Comparison of ENCODE assay signal across 11 cellular contexts in genomic region chr16:52545544-52546262, GRCh38. TPM values are rescaled to one million over a fixed set of nuclear protein-coding genes. Genes with fewer than 3 reads are reported as not detected.
DNase-seq lines count a peak whose midpoint lies in the region; ATAC-seq and TF ChIP-seq lines count a peak whose summit lies in the region.
"Had no signal": no experiment of that assay in that cellular context is flagged by ENCODE, and none has a peak within 500 bp of the region (broad histone marks: within the 10 kb centered on the region; RNA-seq: fewer than 3 reads in every experiment).

No MANE protein-coding gene starts in this region.

- intact Hi-C loops in right cardiac atrium (cut with DNase I) (no loop called here), esophagus muscularis mucosa (cut with DNase I) (no loop called here)

- H3K27me3 ChIP-seq in right cardiac atrium (ENCODE audit: control insufficient read depth, insufficient read depth) (peaks cover 16% of the 10 kb centered on the region), right atrium auricular region (peaks cover 6 to 12% of the 10 kb centered on the region in 2 donors), esophagus muscularis mucosa (peaks cover 0 to 89% (median 23%) of the 10 kb centered on the region in 4 donors)

- no peaks in the 10 kb centered on the region for H3K9me3 Mint-ChIP-seq in neural crest cell
- H3K9me3 Mint-ChIP-seq in activated naive CD4-positive, alpha-beta T cell treated with anti-CD3 and anti-CD28 coated beads, Interleukin-2, amount 10 ng/mL, durations not matched to agents 7 days and 5 days, result no peaks in the 10 kb centered on the region

- POLR2A ChIA-PET in RWPE1 (lab: Yijun Ruan, JAX; ENCODE audit: low non-redundant PET), result no interaction called here

- peaks cover 20% of the 10 kb centered on the region for H3K27me3 Mint-ChIP-seq in neural crest cell (ENCODE audit: low read depth)
- H3K27me3 Mint-ChIP-seq in activated naive CD4-positive, alpha-beta T cell treated with anti-CD3 and anti-CD28 coated beads, Interleukin-2, amount 10 ng/mL, durations not matched to agents 7 days and 5 days, result peaks cover 38% of the 10 kb centered on the region

- no peak for TF ChIP-seq EP300 in esophagus muscularis mucosa (IDR thresholded peaks at IDR 0.05)

- CTCF ChIA-PET in RWPE1 (lab: Yijun Ruan, JAX), result no interaction called here
- CTCF ChIA-PET in activated naive CD4-positive, alpha-beta T cell treated with anti-CD3 and anti-CD28 coated beads, Interleukin-2, amount 10 ng/mL, durations not matched to agents 7 days and 5 days (lab: Charles Lee), result no interaction called here

- DNase-seq in right cardiac atrium (peak in 1 of 3 donors; percentile 35), right atrium auricular region (ENCODE audit: low spot score) (no peak), esophagus muscularis mucosa (ENCODE audit: extremely low spot score) (no peak), neural crest cell (ENCODE audit: low read depth, low spot score) (peak; percentile 36), EL (no peak), RWPE1 (ENCODE audit: low spot score) (no peak)
- DNase-seq in activated naive CD4-positive, alpha-beta T cell treated with anti-CD3 and anti-CD28 coated beads, Interleukin-2, amount 10 ng/mL, durations not matched to agents 7 days and 5 days, result no peak
- DNase-seq: activated CD4-positive, alpha-beta T cell treated with anti-CD3 and anti-CD28 coated beads for 36 hours; adrenal gland had no signal

- peak overlapping the region; percentile 72 for H3K4me3 ChIP-seq in right cardiac atrium (ENCODE audit: low read length)
- peak overlapping the region in 1 of 2 donors; percentile 37 for H3K4me3 ChIP-seq in right atrium auricular region
- peak overlapping the region; percentile 46 to 56 (median 48) for H3K4me3 ChIP-seq in esophagus muscularis mucosa

- no peaks in the 10 kb centered on the region for H3K9me3 ChIP-seq in right cardiac atrium (ENCODE audit: control insufficient read depth, low read length)
- no peaks in the 10 kb centered on the region for H3K9me3 ChIP-seq in right atrium auricular region
- no peaks in the 10 kb centered on the region for H3K9me3 ChIP-seq in esophagus muscularis mucosa
- H3K9me3 ChIP-seq: adrenal gland had no signal

- H3K4me1 ChIP-seq in right cardiac atrium (ENCODE audit: control insufficient read depth, insufficient read depth, low read length) (peaks cover 3% of the 10 kb centered on the region), right atrium auricular region (peaks cover 0 to 21% of the 10 kb centered on the region in 2 donors), esophagus muscularis mucosa (peaks cover 16 to 25% (median 20%) of the 10 kb centered on the region in 4 donors)

- H3K27ac Mint-ChIP-seq in neural crest cell (ENCODE audit: unreplicated experiment), result peak overlapping the region; percentile 60
- no peak overlapping the region for H3K27ac Mint-ChIP-seq in activated naive CD4-positive, alpha-beta T cell treated with anti-CD3 and anti-CD28 coated beads, Interleukin-2, amount 10 ng/mL, durations not matched to agents 7 days and 5 days
- H3K27ac Mint-ChIP-seq: activated CD4-positive, alpha-beta T cell treated with anti-CD3 and anti-CD28 coated beads for 36 hours had no signal

- no peak overlapping the region for H3K27ac ChIP-seq in right cardiac atrium (ENCODE audit: low read length)
- no peak overlapping the region for H3K27ac ChIP-seq in right atrium auricular region
- H3K27ac ChIP-seq in esophagus muscularis mucosa (replicated peaks in 1 of 4), result no peak overlapping the region
- H3K27ac ChIP-seq in RWPE1, result no peak overlapping the region
- H3K27ac ChIP-seq: adrenal gland had no signal

- no peak for TF ChIP-seq POLR2A in esophagus muscularis mucosa (IDR thresholded peaks at IDR 0.05; ENCODE audit: low read depth)

- TF ChIP-seq CTCF in right atrium auricular region (IDR thresholded peaks at IDR 0.05) (no peak), esophagus muscularis mucosa (IDR thresholded peaks at IDR 0.05) (no peak), neural crest cell (conservative IDR thresholded peaks at IDR 0.05) (no peak), RWPE1 (conservative IDR thresholded peaks at IDR 0.05; ENCODE audit: low read depth) (no peak)

- H3K4me1 Mint-ChIP-seq in neural crest cell, result peaks cover 58% of the 10 kb centered on the region
- peaks cover 4% of the 10 kb centered on the region for H3K4me1 Mint-ChIP-seq in activated naive CD4-positive, alpha-beta T cell treated with anti-CD3 and anti-CD28 coated beads, Interleukin-2, amount 10 ng/mL, durations not matched to agents 7 days and 5 days

- ATAC-seq in right cardiac atrium (no peak), GM21723 (IDR thresholded peaks at IDR 0.05; ENCODE audit: unreplicated experiment) (no peak)
- ATAC-seq: activated CD4-positive, alpha-beta T cell treated with anti-CD3 and anti-CD28 coated beads for 36 hours had no signal

- peak overlapping the region; percentile 96 for H3K4me3 Mint-ChIP-seq in neural crest cell
- H3K4me3 Mint-ChIP-seq in activated naive CD4-positive, alpha-beta T cell treated with anti-CD3 and anti-CD28 coated beads, Interleukin-2, amount 10 ng/mL, durations not matched to agents 7 days and 5 days, result no peak overlapping the region
- H3K4me3 Mint-ChIP-seq: activated CD4-positive, alpha-beta T cell treated with anti-CD3 and anti-CD28 coated beads for 36 hours had no signal

- WGBS in right cardiac atrium, result 2% methylated on average over 38 of the region's 38 CpGs
- WGBS in esophagus muscularis mucosa, result 2% methylated on average over 37 of the region's 38 CpGs

- H3K36me3 Mint-ChIP-seq in neural crest cell (ENCODE audit: low read depth), result no peaks in the 10 kb centered on the region
- peaks cover 4% of the 10 kb centered on the region for H3K36me3 Mint-ChIP-seq in activated naive CD4-positive, alpha-beta T cell treated with anti-CD3 and anti-CD28 coated beads, Interleukin-2, amount 10 ng/mL, durations not matched to agents 7 days and 5 days

- no peaks in the 10 kb centered on the region for H3K36me3 ChIP-seq in right atrium auricular region
- H3K36me3 ChIP-seq in esophagus muscularis mucosa, result no peaks in the 10 kb centered on the region
- H3K36me3 ChIP-seq: adrenal gland had no signal

RNA-seq across cellular contexts. Expression of gene TOX3, which starts 1.2 kb away (rescaled TPM):
- total RNA-seq in right cardiac atrium (not detected), right atrium auricular region (not detected), esophagus muscularis mucosa (under 1 TPM in 1 of 4 donors, not detected in 3; 0.11 TPM), neural crest cell (37.5 and 39.2 TPM in 2 replicates)
- 0.02 TPM for polyA plus RNA-seq in right cardiac atrium
- total RNA-seq: activated CD4-positive, alpha-beta T cell treated with anti-CD3 and anti-CD28 coated beads for 36 hours; pulmonary artery endothelial cell had no signal

Comparison
In these comparisons a context has a peak if more than half of its experiments do, and no peak if none do; other contexts are left out.
1. RNA of gene TOX3, which starts 1.2 kb away (total RNA-seq): 37.5 to 39.2 TPM in neural crest cell; not detected in right cardiac atrium, not detected in right atrium auricular region and 0.11 TPM in esophagus muscularis mucosa; every median in the first group is over 10 times any median in the second.